ENCODE assay signal across 10 cellular contexts in genomic region chr10:102769375-102770107, GRCh38. TPM values are rescaled to one million over a fixed set of nuclear protein-coding genes. Genes with fewer than 3 reads are reported as not detected.
DNase-seq lines count a peak whose midpoint lies in the region; ATAC-seq and TF ChIP-seq lines count a peak whose summit lies in the region.
"Had no signal": no experiment of that assay in that cellular context is flagged by ENCODE, and none has a peak within 500 bp of the region (broad histone marks: within the 10 kb centered on the region; RNA-seq: fewer than 3 reads in every experiment).

No MANE protein-coding gene starts in this region.

- TF ChIP-seq POLR2A in erythroblast (IDR thresholded peaks at IDR 0.05; ENCODE audit: low read length) = peak; percentile 32

- ATAC-seq in psoas muscle (no peak), HG03457 (IDR thresholded peaks at IDR 0.05; ENCODE audit: unreplicated experiment) (no peak)
- ATAC-seq in stimulated activated naive CD8-positive, alpha-beta T cell treated with anti-CD3 and anti-CD28 coated beads, Interleukin-15, Interleukin-2, amounts not matched to agents 100 U/mL and 50 U/mL, for 24 hours = no peak

- H3K27me3 ChIP-seq in psoas muscle (ENCODE audit: insufficient read depth in 3 of 3, low read length in 2 of 3) = no peaks in the 10 kb centered on the region

- H3K4me1 ChIP-seq in psoas muscle = peaks cover 50% of the 10 kb centered on the region

- H3K27ac ChIP-seq in psoas muscle = peak overlapping the region; percentile 98

- no peaks in the 10 kb centered on the region for H3K9me3 ChIP-seq in psoas muscle

- 60 to 68% (median 67%) methylated on average over 7 of the region's 7 CpGs for whole genome bisulfite sequencing in psoas muscle, 3 donors

- peak; percentile 90 for DNase-seq in DMS53 (lab: John Stamatoyannopoulos, UW)
- peak; percentile 70 for DNase-seq in OCI-M1 (lab: John Stamatoyannopoulos, UW)
- DNase-seq in erythroblast (lab: John Stamatoyannopoulos, UW) = peak; percentile 64 to 79
- no peak for DNase-seq in psoas muscle
- no peak for DNase-seq in NCI-H82 treated with DMSO at 0.1 percent for 48 hours (lab: John Stamatoyannopoulos, UW; ENCODE audit: unreplicated experiment)
- DNase-seq in stimulated activated naive CD8-positive, alpha-beta T cell treated with anti-CD3 and anti-CD28 coated beads, Interleukin-15, Interleukin-2, amounts not matched to agents 100 U/mL and 50 U/mL, for 24 hours = no peak
- DNase-seq in GOT3 (lab: John Stamatoyannopoulos, UW) = no peak
- DNase-seq: Calu3, NCI-H748 treated with DMSO at 0.1 percent for 48 hours had no signal

- H3K36me3 ChIP-seq in psoas muscle (ENCODE audit: insufficient read depth in 1 of 2, low read depth in 1 of 2) = peaks cover 0 to 5% of the 10 kb centered on the region in 2 donors

- TF ChIP-seq CTCF in psoas muscle (IDR thresholded peaks at IDR 0.05) = no peak

- H3K4me3 ChIP-seq in psoas muscle = no peak overlapping the region

- intact Hi-C loops in psoas muscle (cut with DNase I) = loop anchor here (5.0 to 10.0 kb wide), 2 partner anchors 43 to 125 kb away; partner anchors contain the start of gene TRIM8 (in 1 of the 2)

RNA-seq across cellular contexts. Expression of gene WBP1L, which starts 25.8 kb away (rescaled TPM):
- 10 to 100 TPM; 47.2 to 77.2 (median 54.5) TPM for total RNA-seq in psoas muscle
- 10 to 100 TPM; 26.4 to 56.4 (median 54.1) TPM for polyA plus RNA-seq in psoas muscle

RNA-seq across cellular contexts. Expression of gene SFXN2, which starts 55.1 kb away (rescaled TPM):
- total RNA-seq in psoas muscle = 1 to 10 TPM; 1.2 to 3.2 (median 2.0) TPM
- 1 to 10 TPM in 2 of 3 donors, under 1 TPM in 1; 0.45 to 1.7 (median 1.5) TPM for polyA plus RNA-seq in psoas muscle

RNA-seq across cellular contexts. Expression of gene ARL3, which starts 55.3 kb away (rescaled TPM):
- 1 to 10 TPM; 2.8 to 5.3 (median 3.3) TPM for total RNA-seq in psoas muscle
- 1 to 10 TPM; 3.4 to 6.5 (median 4.9) TPM for polyA plus RNA-seq in psoas muscle

Comparison
In these comparisons a context has a peak if more than half of its experiments do, and no peak if none do; other contexts are left out.
1. DNase-seq: peak in DMS53 (single experiment), OCI-M1 (single experiment) and erythroblast (2 of 2); none in psoas muscle (0 of 2), NCI-H82 treated with DMSO at 0.1 percent for 48 hours (single experiment), stimulated activated naive CD8-positive, alpha-beta T cell treated with anti-CD3 and anti-CD28 coated beads, Interleukin-15, Interleukin-2, amounts not matched to agents 100 U/mL and 50 U/mL, for 24 hours (single experiment) and GOT3 (single experiment).